In the genomic region with DNA sequence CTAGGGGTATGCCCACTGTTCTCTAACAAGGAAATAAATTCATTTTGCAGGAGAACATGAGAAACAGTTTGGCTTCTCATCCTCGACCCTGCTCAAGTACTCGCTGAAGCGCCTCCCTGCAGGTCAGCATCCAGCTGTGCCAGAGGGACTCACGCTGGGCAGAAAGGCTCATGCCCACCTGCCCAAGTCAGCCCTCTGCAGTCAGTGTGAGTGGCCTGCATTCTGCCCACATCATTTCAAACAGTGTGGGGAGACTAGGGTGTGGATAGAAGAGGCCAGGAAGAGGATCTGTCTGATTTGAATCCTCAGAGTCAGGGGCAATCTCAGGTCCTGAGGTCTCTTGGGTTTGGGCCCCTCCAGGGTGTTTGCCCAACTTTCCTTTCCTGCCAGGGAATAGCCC, we compare ENCODE assay signal across 26 cellular contexts.
"Had no signal": no experiment of that assay in that cellular context is flagged by ENCODE, and none has a peak within 500 bp of the region (broad histone marks: within the 10 kb centered on the region; RNA-seq: fewer than 3 reads in every experiment).

No MANE protein-coding gene starts in this region.

- H3K36me3 ChIP-seq: adrenal gland, breast epithelium, colonic mucosa, Peyer's patch had no signal

- H3K27me3 ChIP-seq: adrenal gland, breast epithelium, colonic mucosa, Peyer's patch had no signal

- H3K4me1 ChIP-seq: adrenal gland, breast epithelium, Peyer's patch had no signal

- DNase-seq: activated CD4-positive, alpha-beta T cell treated with anti-CD3 and anti-CD28 coated beads for 48 hours; activated CD4-positive, alpha-beta T cell treated with anti-CD3 and anti-CD28 coated beads, Interleukin-2, amount 50 U/mL, for 4 hours; activated CD4-positive, CD25-positive, alpha-beta regulatory T cell treated with anti-CD3 and anti-CD28 coated beads, Interleukin-2, amount 50 U/mL, for 72 hours; activated CD8-positive, alpha-beta memory T cell treated with anti-CD3 and anti-CD28 coated beads, Interleukin-2, amount 10 ng/mL, durations not matched to agents 7 days and 5 days; activated effector memory CD4-positive, alpha-beta T cell treated with Interleukin-2 at 50 U/mL for 16 hours; activated naive CD4-positive, alpha-beta T cell; activated T-cell treated with anti-CD3 and anti-CD28 coated beads, Interleukin-2, amount 50 U/mL, for 24 hours; adrenal gland; anterior cingulate cortex; caudate nucleus; KG1; NCI-H1048; NCI-H187; NCI-H2081; NCI-H2171 treated with DMSO at 0.1 percent for 48 hours; NCI-H226; NCI-H510A treated with DMSO at 0.1 percent for 48 hours; NCI-H774; Peyer's patch; SHP77 treated with DMSO at 0.1 percent for 48 hours had no signal

- H3K4me3 ChIP-seq: adrenal gland, breast epithelium, colonic mucosa, Peyer's patch had no signal

- H3K4me3 Mint-ChIP-seq: activated CD8-positive, alpha-beta memory T cell treated with anti-CD3 and anti-CD28 coated beads, Interleukin-2, amount 10 ng/mL, durations not matched to agents 7 days and 5 days; activated naive CD8-positive, alpha-beta T cell; activated T-cell treated with anti-CD3 and anti-CD28 coated beads, Interleukin-2, amount 50 U/mL, for 24 hours; activated T-helper 1 cell treated with anti-CD3 and anti-CD28 coated beads, Interleukin-12 subunit alpha, Interleukin-12 subunit beta, Interleukin-2, Interleukin-4 antibody, amounts not matched to agents 30 ng/mL and 10 ng/mL and 1 ng/mL, durations not matched to agents 14 hours and 24 hours and 36 hours; IgD-negative memory B cell; T-helper 1 cell treated with Interleukin-12 subunit alpha and Interleukin-12 subunit beta and Interleukin-4 antibody, amounts not matched to agents 30 μg/mL and 1 μg/mL, for 36 hours had no signal

- H3K27ac ChIP-seq: adrenal gland, breast epithelium, colonic mucosa, Peyer's patch had no signal

- ATAC-seq: activated CD8-positive, alpha-beta memory T cell treated with anti-CD3 and anti-CD28 coated beads, Interleukin-2, amount 10 ng/mL, durations not matched to agents 7 days and 5 days had no signal

- H3K4me1 Mint-ChIP-seq: activated CD8-positive, alpha-beta memory T cell treated with anti-CD3 and anti-CD28 coated beads, Interleukin-2, amount 10 ng/mL, durations not matched to agents 7 days and 5 days had no signal

- H3K9me3 ChIP-seq: adrenal gland, breast epithelium, colonic mucosa, Peyer's patch had no signal

- H3K27me3 Mint-ChIP-seq: activated CD8-positive, alpha-beta memory T cell treated with anti-CD3 and anti-CD28 coated beads, Interleukin-2, amount 10 ng/mL, durations not matched to agents 7 days and 5 days; activated naive CD8-positive, alpha-beta T cell; activated T-cell treated with anti-CD3 and anti-CD28 coated beads, Interleukin-2, amount 50 U/mL, for 24 hours; IgD-negative memory B cell had no signal

- H3K27ac Mint-ChIP-seq: activated CD8-positive, alpha-beta memory T cell treated with anti-CD3 and anti-CD28 coated beads, Interleukin-2, amount 10 ng/mL, durations not matched to agents 7 days and 5 days; activated naive CD8-positive, alpha-beta T cell; activated T-cell treated with anti-CD3 and anti-CD28 coated beads, Interleukin-2, amount 50 U/mL, for 24 hours; activated T-helper 1 cell treated with anti-CD3 and anti-CD28 coated beads, Interleukin-12 subunit alpha, Interleukin-12 subunit beta, Interleukin-2, Interleukin-4 antibody, amounts not matched to agents 30 ng/mL and 10 ng/mL and 1 ng/mL, durations not matched to agents 14 hours and 24 hours and 36 hours; T-helper 1 cell treated with Interleukin-12 subunit alpha and Interleukin-12 subunit beta and Interleukin-4 antibody, amounts not matched to agents 30 μg/mL and 1 μg/mL, for 36 hours had no signal

- H3K9me3 Mint-ChIP-seq: T-helper 1 cell treated with Interleukin-12 subunit alpha and Interleukin-12 subunit beta and Interleukin-4 antibody, amounts not matched to agents 30 μg/mL and 1 μg/mL, for 36 hours had no signal
